Comparison of ENCODE assay signal across 2 cellular contexts in genomic region chr11:111525456-111525855, GRCh38.
TF ChIP-seq lines count a peak whose summit lies in the region.

No MANE protein-coding gene starts in this region.

TF ChIP-seq in GM12891, 5 proteins besides CTCF, POLR2A, EP300 and RAD21:
- no peak for TF ChIP-seq SPI1 (IDR thresholded peaks at IDR 0.05; ENCODE audit: low read depth, low read length)
- no peak for TF ChIP-seq TAF1 (IDR thresholded peaks at IDR 0.05; ENCODE audit: low read depth, low read length)
- TF ChIP-seq POLR2AphosphoS5 (IDR thresholded peaks at IDR 0.05; ENCODE audit: low read depth, low read length) = no peak
- TF ChIP-seq PAX5 (IDR thresholded peaks at IDR 0.05; ENCODE audit: insufficient read depth, low read length, severe bottlenecking) = no peak
- no peak for TF ChIP-seq POU2F2 (IDR thresholded peaks at IDR 0.05; ENCODE audit: low read depth, low read length)

TF ChIP-seq in IMR-90, 13 proteins besides CTCF, POLR2A, EP300 and RAD21:
- TF ChIP-seq NFE2L2 (IDR thresholded peaks at IDR 0.05; ENCODE audit: low read depth, low read length) = no peak
- TF ChIP-seq CEBPB (IDR thresholded peaks at IDR 0.05; ENCODE audit: low read depth, low read length) = peak; percentile 28; the same call in 1 of the 2 replicates
TF ChIP-seq in IMR-90: peak in this region for 1.
